Comparison of ENCODE assay signal across 18 cellular contexts in genomic region chr19:5717215-5717614, GRCh38. TPM values are rescaled to one million over a fixed set of nuclear protein-coding genes. Genes with fewer than 3 reads are reported as not detected.
DNase-seq lines count a peak whose midpoint lies in the region; ATAC-seq and TF ChIP-seq lines count a peak whose summit lies in the region.
"Had no signal": no experiment of that assay in that cellular context is flagged by ENCODE, and none has a peak within 500 bp of the region (broad histone marks: within the 10 kb centered on the region; RNA-seq: fewer than 3 reads in every experiment).

No MANE protein-coding gene starts in this region.

- DNase-seq in T-helper 1 cell (no peak), HUDEP-2 (lab: John Stamatoyannopoulos, UW; ENCODE audit: unreplicated experiment in 76 of 76) (no peak), CD1c-positive myeloid dendritic cell (ENCODE audit: extremely low spot score) (no peak), NCI-H2081 (lab: John Stamatoyannopoulos, UW) (no peak)
- DNase-seq in activated naive CD8-positive, alpha-beta T cell treated with anti-CD3 and anti-CD28 coated beads, Interleukin-2, amount 50 U/mL, for 24 hours, result no peak
- DNase-seq: amygdala; DMS79; heart right ventricle; MG63; NCI-H226; Right ventricle myocardium superior; stimulated activated CD4-positive, alpha-beta T cell treated with anti-CD3 and anti-CD28 coated beads, Interleukin-4, amount 100 ng/mL, for 4 hours; substantia nigra had no signal

- peaks cover 25% of the 10 kb centered on the region for H3K4me1 Mint-ChIP-seq in T-helper 1 cell treated with Interleukin-12 subunit alpha and Interleukin-12 subunit beta and Interleukin-4 antibody, amounts not matched to agents 30 μg/mL and 1 μg/mL, for 36 hours (ENCODE audit: low read depth)
- H3K4me1 Mint-ChIP-seq in IgD-negative memory B cell (peaks cover 13 to 17% (median 17%) of the 10 kb centered on the region in 3 donors), nephron (peaks cover 9% of the 10 kb centered on the region)
- H3K4me1 Mint-ChIP-seq in activated naive CD8-positive, alpha-beta T cell treated with anti-CD3 and anti-CD28 coated beads, Interleukin-2, amount 50 U/mL, for 24 hours, result peaks cover 43% of the 10 kb centered on the region

- H3K36me3 Mint-ChIP-seq in T-helper 1 cell treated with Interleukin-12 subunit alpha and Interleukin-12 subunit beta and Interleukin-4 antibody, amounts not matched to agents 30 μg/mL and 1 μg/mL, for 36 hours (ENCODE audit: low read depth), result peaks cover 23% of the 10 kb centered on the region
- no peaks in the 10 kb centered on the region for H3K36me3 Mint-ChIP-seq in IgD-negative memory B cell
- H3K36me3 Mint-ChIP-seq in activated naive CD8-positive, alpha-beta T cell treated with anti-CD3 and anti-CD28 coated beads, Interleukin-2, amount 50 U/mL, for 24 hours (ENCODE audit: low read depth), result peaks cover 46% of the 10 kb centered on the region
- H3K36me3 Mint-ChIP-seq in nephron (ENCODE audit: low read depth), result peaks cover 26% of the 10 kb centered on the region

- H3K27ac Mint-ChIP-seq in T-helper 1 cell treated with Interleukin-12 subunit alpha and Interleukin-12 subunit beta and Interleukin-4 antibody, amounts not matched to agents 30 μg/mL and 1 μg/mL, for 36 hours, result peak overlapping the region; percentile 63
- H3K27ac Mint-ChIP-seq in IgD-negative memory B cell (peak overlapping the region in 2 of 3 donors; percentile 65 to 73), nephron (no peak overlapping the region)
- peak overlapping the region; percentile 97 for H3K27ac Mint-ChIP-seq in activated naive CD8-positive, alpha-beta T cell treated with anti-CD3 and anti-CD28 coated beads, Interleukin-2, amount 50 U/mL, for 24 hours

- ATAC-seq in activated naive CD8-positive, alpha-beta T cell treated with anti-CD3 and anti-CD28 coated beads, Interleukin-2, amount 50 U/mL, for 24 hours, result no peak
- ATAC-seq: activated CD4-positive, CD25-positive, alpha-beta regulatory T cell treated with anti-CD3 and anti-CD28 coated beads, Interleukin-2, amount 50 U/mL, for 24 hours; heart right ventricle had no signal

- TF ChIP-seq CTCF in nephron (IDR thresholded peaks at IDR 0.05; ENCODE audit: unreplicated experiment in 3 of 3), result no peak

- H3K4me3 Mint-ChIP-seq in T-helper 1 cell treated with Interleukin-12 subunit alpha and Interleukin-12 subunit beta and Interleukin-4 antibody, amounts not matched to agents 30 μg/mL and 1 μg/mL, for 36 hours, result peak overlapping the region; percentile 51
- H3K4me3 Mint-ChIP-seq in IgD-negative memory B cell (peak overlapping the region in 2 of 4 donors; percentile 75 to 79), nephron (peak overlapping the region; percentile 49 to 59 (median 53))
- peak overlapping the region; percentile 96 for H3K4me3 Mint-ChIP-seq in activated naive CD8-positive, alpha-beta T cell treated with anti-CD3 and anti-CD28 coated beads, Interleukin-2, amount 50 U/mL, for 24 hours

- H3K9me3 Mint-ChIP-seq in T-helper 1 cell treated with Interleukin-12 subunit alpha and Interleukin-12 subunit beta and Interleukin-4 antibody, amounts not matched to agents 30 μg/mL and 1 μg/mL, for 36 hours, result no peaks in the 10 kb centered on the region
- H3K9me3 Mint-ChIP-seq in IgD-negative memory B cell (no peaks in the 10 kb centered on the region), nephron (no peaks in the 10 kb centered on the region)
- no peaks in the 10 kb centered on the region for H3K9me3 Mint-ChIP-seq in activated naive CD8-positive, alpha-beta T cell treated with anti-CD3 and anti-CD28 coated beads, Interleukin-2, amount 50 U/mL, for 24 hours

- no peaks in the 10 kb centered on the region for H3K27me3 Mint-ChIP-seq in T-helper 1 cell treated with Interleukin-12 subunit alpha and Interleukin-12 subunit beta and Interleukin-4 antibody, amounts not matched to agents 30 μg/mL and 1 μg/mL, for 36 hours (ENCODE audit: low read depth)
- H3K27me3 Mint-ChIP-seq in IgD-negative memory B cell (no peaks in the 10 kb centered on the region), nephron (ENCODE audit: low read depth) (no peaks in the 10 kb centered on the region)
- H3K27me3 Mint-ChIP-seq in activated naive CD8-positive, alpha-beta T cell treated with anti-CD3 and anti-CD28 coated beads, Interleukin-2, amount 50 U/mL, for 24 hours, result peaks cover 4% of the 10 kb centered on the region

RNA-seq across cellular contexts. Expression of gene LONP1, which starts 2.7 kb away (rescaled TPM):
- polyA plus RNA-seq in IgD-negative memory B cell, result 38.5 TPM

RNA-seq across cellular contexts. Expression of gene CATSPERD, which starts 3.2 kb away (rescaled TPM):
- not detected for polyA plus RNA-seq in IgD-negative memory B cell
- polyA plus RNA-seq: heart right ventricle, liver had no signal

RNA-seq across cellular contexts. Expression of gene RPL36, which starts 27.1 kb away (rescaled TPM):
- 2,640 TPM for polyA plus RNA-seq in IgD-negative memory B cell

RNA-seq across cellular contexts. Expression of gene HSD11B1L, which starts 36.4 kb away (rescaled TPM):
- 2.1 TPM for polyA plus RNA-seq in IgD-negative memory B cell

RNA-seq across cellular contexts. Expression of gene MICOS13, which starts 36.9 kb away (rescaled TPM):
- 107 TPM for polyA plus RNA-seq in IgD-negative memory B cell

Comparison
In these comparisons a context has a peak if more than half of its experiments do, and no peak if none do; other contexts are left out.
1. H3K27ac Mint-ChIP-seq: peak in T-helper 1 cell treated with Interleukin-12 subunit alpha and Interleukin-12 subunit beta and Interleukin-4 antibody, amounts not matched to agents 30 μg/mL and 1 μg/mL, for 36 hours (single experiment), IgD-negative memory B cell (2 of 3) and activated naive CD8-positive, alpha-beta T cell treated with anti-CD3 and anti-CD28 coated beads, Interleukin-2, amount 50 U/mL, for 24 hours (single experiment); none in nephron (0 of 3).